In the genomic region with DNA sequence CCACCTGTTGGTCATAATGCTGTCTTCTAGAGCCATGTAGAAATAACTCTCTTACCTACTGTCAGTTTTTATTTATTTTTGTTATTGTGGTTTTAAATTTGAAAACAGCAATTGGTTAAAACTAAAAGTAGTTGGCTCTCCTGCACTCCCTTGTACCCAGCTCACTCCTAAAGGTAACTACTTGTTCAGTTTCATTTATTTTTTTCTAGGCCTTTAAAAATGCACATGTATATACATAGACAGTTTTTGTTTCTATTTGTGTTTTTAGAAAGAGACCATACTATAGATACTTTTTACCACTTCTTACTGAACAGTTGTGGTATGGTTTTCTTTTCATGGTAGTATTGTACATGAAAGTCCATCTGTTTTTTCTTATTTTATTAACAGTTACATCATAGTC, we compare ENCODE assay signal across 14 cellular contexts. TPM values are rescaled to one million over a fixed set of nuclear protein-coding genes. Genes with fewer than 3 reads are reported as not detected.
DNase-seq lines count a peak whose midpoint lies in the region; ATAC-seq and TF ChIP-seq lines count a peak whose summit lies in the region.
"Had no signal": no experiment of that assay in that cellular context is flagged by ENCODE, and none has a peak within 500 bp of the region (broad histone marks: within the 10 kb centered on the region; RNA-seq: fewer than 3 reads in every experiment).

No MANE protein-coding gene starts in this region.

- no peak for DNase-seq in CD4-positive, alpha-beta T cell
- DNase-seq in activated CD4-positive, alpha-beta T cell treated with anti-CD3 and anti-CD28 coated beads, Interleukin-2, amount 50 U/mL, for 1 hour: no peak
- DNase-seq in foreskin melanocyte: no peak
- DNase-seq in activated T-cell treated with anti-CD3 and anti-CD28 coated beads, Interleukin-2, amount 50 U/mL, for 4 hours: no peak
- DNase-seq: activated naive CD8-positive, alpha-beta T cell treated with anti-CD3 and anti-CD28 coated beads, Interleukin-2, amount 50 U/mL, for 24 hours; BE2C; colonic mucosa; mucosa of descending colon; NCI-H226 had no signal

- H3K79me2 ChIP-seq in OCI-LY3 (ENCODE audit: low read length): no peaks in the 10 kb centered on the region

- H3K9me3 ChIP-seq in OCI-LY3 (ENCODE audit: insufficient read depth, low read length): peaks cover 12% of the 10 kb centered on the region; the same call in 1 of the 2 replicates
- no peaks in the 10 kb centered on the region for H3K9me3 ChIP-seq in CD4-positive, alpha-beta T cell (ENCODE audit: control insufficient read depth, low read length)
- H3K9me3 ChIP-seq: BE2C, colonic mucosa, mucosa of descending colon had no signal

- no peak overlapping the region for H3K4me3 ChIP-seq in OCI-LY3 (ENCODE audit: low read length)
- H3K4me3 ChIP-seq: colonic mucosa, mucosa of descending colon had no signal

- peaks cover 72% of the 10 kb centered on the region for H3K4me1 Mint-ChIP-seq in CD4-positive, alpha-beta T cell (ENCODE audit: low read depth)
- no peaks in the 10 kb centered on the region for H3K4me1 Mint-ChIP-seq in activated T-cell treated with anti-CD3 and anti-CD28 coated beads, Interleukin-2, amount 50 U/mL, for 4 hours (ENCODE audit: low read depth)
- H3K4me1 Mint-ChIP-seq: activated naive CD8-positive, alpha-beta T cell treated with anti-CD3 and anti-CD28 coated beads, Interleukin-2, amount 50 U/mL, for 24 hours had no signal

- intact Hi-C loops in CD4-positive, alpha-beta T cell (cut with DNase I, micrococcal nuclease): loop anchor here (1.0 to 5.0 kb wide), 2 partner anchors 261 to 264 kb away; no protein-coding TSS in a partner anchor

- no peak overlapping the region for H3K27ac Mint-ChIP-seq in CD4-positive, alpha-beta T cell
- H3K27ac Mint-ChIP-seq: activated naive CD8-positive, alpha-beta T cell treated with anti-CD3 and anti-CD28 coated beads, Interleukin-2, amount 50 U/mL, for 24 hours had no signal

- H3K27me3 ChIP-seq in OCI-LY3 (ENCODE audit: low read depth, low read length): peaks cover 34% of the 10 kb centered on the region
- H3K27me3 ChIP-seq in CD4-positive, alpha-beta T cell (ENCODE audit: control insufficient read depth, insufficient read depth, low read length): no peaks in the 10 kb centered on the region
- H3K27me3 ChIP-seq: BE2C, colonic mucosa had no signal

- peak; percentile 18 for TF ChIP-seq CTCF in OCI-LY3 (IDR thresholded peaks at IDR 0.05; ENCODE audit: low read depth, low read length)
- no peak for TF ChIP-seq CTCF in CD4-positive, alpha-beta T cell (IDR thresholded peaks at IDR 0.05)

- CTCF ChIA-PET in CD4-positive, alpha-beta T cell (lab: Charles Lee): no interaction called here

- no peaks in the 10 kb centered on the region for H3K36me3 ChIP-seq in OCI-LY3 (replicated peaks; ENCODE audit: low read depth, low read length)
- H3K36me3 ChIP-seq: BE2C, colonic mucosa had no signal

- POLR2A ChIA-PET in CD4-positive, alpha-beta T cell (lab: Charles Lee): no interaction called here

- H3K9ac ChIP-seq in OCI-LY3 (ENCODE audit: low read length): no peak overlapping the region

- no peak overlapping the region for H3K4me2 ChIP-seq in OCI-LY3 (ENCODE audit: low read length)

- no peak overlapping the region for H2AFZ ChIP-seq in OCI-LY3 (ENCODE audit: low read depth, low read length)

- ATAC-seq in GM18870 (IDR thresholded peaks at IDR 0.05; ENCODE audit: unreplicated experiment) (peak; percentile 71), GM21619 (IDR thresholded peaks at IDR 0.05; ENCODE audit: unreplicated experiment) (peak; percentile 74), HG03066 (IDR thresholded peaks at IDR 0.05; ENCODE audit: low read depth, unreplicated experiment) (peak; percentile 75)
- no peak for ATAC-seq in CD4-positive, alpha-beta T cell (ENCODE audit: poor library complexity)
- no peak for ATAC-seq in activated T-cell treated with anti-CD3 and anti-CD28 coated beads, Interleukin-2, amount 50 U/mL, for 4 hours
- ATAC-seq: activated naive CD8-positive, alpha-beta T cell treated with anti-CD3 and anti-CD28 coated beads, Interleukin-2, amount 50 U/mL, for 24 hours; mucosa of descending colon had no signal

- no peaks in the 10 kb centered on the region for H3K27me3 Mint-ChIP-seq in CD4-positive, alpha-beta T cell
- peaks cover 6% of the 10 kb centered on the region for H3K27me3 Mint-ChIP-seq in activated T-cell treated with anti-CD3 and anti-CD28 coated beads, Interleukin-2, amount 50 U/mL, for 4 hours (ENCODE audit: low read depth)

- H3K4me3 Mint-ChIP-seq in CD4-positive, alpha-beta T cell: no peak overlapping the region
- H3K4me3 Mint-ChIP-seq in activated T-cell treated with anti-CD3 and anti-CD28 coated beads, Interleukin-2, amount 50 U/mL, for 4 hours: no peak overlapping the region
- H3K4me3 Mint-ChIP-seq: activated naive CD8-positive, alpha-beta T cell treated with anti-CD3 and anti-CD28 coated beads, Interleukin-2, amount 50 U/mL, for 24 hours had no signal

- H3K4me1 ChIP-seq in OCI-LY3 (ENCODE audit: low read length): no peaks in the 10 kb centered on the region

- H3K27ac ChIP-seq in OCI-LY3 (ENCODE audit: low read length): no peak overlapping the region
- H3K27ac ChIP-seq in CD4-positive, alpha-beta T cell (ENCODE audit: low read depth, low read length): no peak overlapping the region
- H3K27ac ChIP-seq: colonic mucosa, HL-60 had no signal

- no peaks in the 10 kb centered on the region for H4K20me1 ChIP-seq in OCI-LY3 (ENCODE audit: insufficient read depth, low read length)

- H3K9me3 Mint-ChIP-seq in CD4-positive, alpha-beta T cell: no peaks in the 10 kb centered on the region
- H3K9me3 Mint-ChIP-seq in activated T-cell treated with anti-CD3 and anti-CD28 coated beads, Interleukin-2, amount 50 U/mL, for 4 hours: no peaks in the 10 kb centered on the region
- H3K9me3 Mint-ChIP-seq: activated naive CD8-positive, alpha-beta T cell treated with anti-CD3 and anti-CD28 coated beads, Interleukin-2, amount 50 U/mL, for 24 hours had no signal

- no peaks in the 10 kb centered on the region for H3K36me3 Mint-ChIP-seq in CD4-positive, alpha-beta T cell (ENCODE audit: low read depth)
- no peaks in the 10 kb centered on the region for H3K36me3 Mint-ChIP-seq in activated T-cell treated with anti-CD3 and anti-CD28 coated beads, Interleukin-2, amount 50 U/mL, for 4 hours (ENCODE audit: insufficient read depth)

RNA-seq across cellular contexts. Expression of a gene that starts 16.8 kb away (rescaled TPM):
- 10 to 100 TPM in 1 of 2 experiments, 1 to 10 TPM in 1; 9.7 to 11.5 TPM for total RNA-seq in CD4-positive, alpha-beta T cell
- 1 to 10 TPM; 1.9 to 2.4 (median 2.3) TPM for total RNA-seq in activated T-cell treated with anti-CD3 and anti-CD28 coated beads, Interleukin-2, amount 50 U/mL, for 4 hours

Comparison
In these comparisons a context has a peak if more than half of its experiments do, and no peak if none do; other contexts are left out.
1. ATAC-seq: peak in GM18870 (single experiment), GM21619 (single experiment) and HG03066 (single experiment); none in CD4-positive, alpha-beta T cell (single experiment) and activated T-cell treated with anti-CD3 and anti-CD28 coated beads, Interleukin-2, amount 50 U/mL, for 4 hours (0 of 2).